Comparison of ENCODE assay signal across 2 cellular contexts in the genomic region with DNA sequence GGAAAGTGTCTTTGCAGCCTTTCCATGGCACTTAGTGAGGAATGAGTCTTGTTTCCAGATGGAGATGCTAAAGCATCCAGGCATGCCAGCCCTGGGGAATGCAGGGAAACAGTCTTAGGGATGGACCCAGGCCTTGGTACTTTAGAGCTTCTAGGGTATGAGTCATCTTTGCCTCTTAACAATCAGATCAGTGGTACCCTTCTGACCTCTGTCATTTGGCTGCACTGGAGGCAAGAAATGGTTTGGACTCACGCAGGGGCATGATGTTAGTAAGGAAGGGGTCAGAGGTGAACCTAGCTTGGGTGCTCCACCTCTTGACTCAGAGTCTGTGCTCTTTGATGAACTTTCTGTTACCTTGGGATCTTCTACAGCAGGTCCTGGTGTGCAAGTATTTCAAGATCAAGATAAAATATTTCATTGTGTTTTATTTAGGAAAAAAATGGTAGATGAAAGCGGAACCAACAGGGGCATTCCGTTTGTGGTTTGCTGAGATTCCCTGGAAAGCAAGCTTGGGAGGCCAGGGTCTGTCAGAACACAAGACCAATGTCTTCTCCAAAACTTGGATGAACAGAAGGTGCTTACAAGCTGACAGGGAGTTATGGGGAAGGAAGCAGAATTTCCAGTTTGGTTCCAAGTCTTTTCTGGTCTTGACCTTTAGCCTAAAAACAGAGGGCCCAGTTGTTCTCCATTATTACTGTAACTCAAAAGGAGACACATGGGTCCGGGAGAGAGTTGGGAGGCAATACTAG.
TF ChIP-seq lines count a peak whose summit lies in the region.

No MANE protein-coding gene starts in this region.

TF ChIP-seq in K562, 482 proteins besides CTCF, POLR2A, EP300 and RAD21 (continued from another document):
- no peak for TF ChIP-seq ZNF507 (tag; conservative IDR thresholded peaks at IDR 0.05)
- no peak for TF ChIP-seq NR2C2 (CRISPR knock-in tag; IDR thresholded peaks at IDR 0.05)
- 0 out of 2 replicates have a peak, but pooled peaks have one; percentile 14 for TF ChIP-seq NR2C2 (tag; IDR thresholded peaks at IDR 0.05)
- TF ChIP-seq ZNF239 (CRISPR knock-in tag; IDR thresholded peaks at IDR 0.05): no peak
- TF ChIP-seq, protein P1, sequence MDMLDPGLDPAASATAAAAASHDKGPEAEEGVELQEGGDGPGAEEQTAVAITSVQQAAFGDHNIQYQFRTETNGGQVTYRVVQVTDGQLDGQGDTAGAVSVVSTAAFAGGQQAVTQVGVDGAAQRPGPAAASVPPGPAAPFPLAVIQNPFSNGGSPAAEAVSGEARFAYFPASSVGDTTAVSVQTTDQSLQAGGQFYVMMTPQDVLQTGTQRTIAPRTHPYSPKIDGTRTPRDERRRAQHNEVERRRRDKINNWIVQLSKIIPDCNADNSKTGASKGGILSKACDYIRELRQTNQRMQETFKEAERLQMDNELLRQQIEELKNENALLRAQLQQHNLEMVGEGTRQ (CRISPR knock-in tag; IDR thresholded peaks at IDR 0.05): no peak
- no peak for TF ChIP-seq NFATC3 (IDR thresholded peaks at IDR 0.05)
- TF ChIP-seq NR2C1 (IDR thresholded peaks at IDR 0.05): no peak
- peak; percentile 48; the same call in 1 of the 2 replicates for TF ChIP-seq NR2C1 (tag; IDR thresholded peaks at IDR 0.05)
- peak; percentile 77 for TF ChIP-seq JUND (IDR thresholded peaks at IDR 0.05; ENCODE audit: borderline replicate concordance, low read depth, low read length)
- TF ChIP-seq JUND (tag; IDR thresholded peaks at IDR 0.05; ENCODE audit: borderline replicate concordance, low read depth, low read length): peak; percentile 58; the same call in 2 of the 3 replicates
- no peak for TF ChIP-seq LEF1 (IDR thresholded peaks at IDR 0.05)
- TF ChIP-seq, protein P2, sequence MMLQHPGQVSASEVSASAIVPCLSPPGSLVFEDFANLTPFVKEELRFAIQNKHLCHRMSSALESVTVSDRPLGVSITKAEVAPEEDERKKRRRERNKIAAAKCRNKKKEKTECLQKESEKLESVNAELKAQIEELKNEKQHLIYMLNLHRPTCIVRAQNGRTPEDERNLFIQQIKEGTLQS (IDR thresholded peaks at IDR 0.05): peak; percentile 70
- TF ChIP-seq, protein P2 (CRISPR knock-in tag; conservative IDR thresholded peaks at IDR 0.05): no peak
- no peak for TF ChIP-seq L3MBTL2 (IDR thresholded peaks at IDR 0.05)
- 0 out of 2 replicates have a peak, but pooled peaks have one; percentile 18 for TF ChIP-seq JUNB (CRISPR knock-in tag; conservative IDR thresholded peaks at IDR 0.05)
- no peak for TF ChIP-seq KAT2B (IDR thresholded peaks at IDR 0.05; ENCODE audit: low read depth, low read length)
- TF ChIP-seq CREM (IDR thresholded peaks at IDR 0.05; ENCODE audit: low read depth): no peak
- TF ChIP-seq XRCC3 (IDR thresholded peaks at IDR 0.05): no peak
- TF ChIP-seq DACH1 (IDR thresholded peaks at IDR 0.05; ENCODE audit: partially characterized antibody): no peak
- 0 out of 4 replicates have a peak, but pooled peaks of 1 of the 2 experiments have one; percentile 13 for TF ChIP-seq NRF1 (conservative IDR thresholded peaks at IDR 0.05 in 1 of 2, IDR thresholded peaks at IDR 0.05 in 1 of 2)
- no peak for TF ChIP-seq BCOR (IDR thresholded peaks at IDR 0.05)
- no peak for TF ChIP-seq CBX1 (IDR thresholded peaks at IDR 0.05; ENCODE audit: low read depth)
TF ChIP-seq in K562: peak in this region for 7.

TF ChIP-seq in HepG2, 621 proteins besides CTCF, POLR2A, EP300 and RAD21 (continued from another document and continues in another):
- TF ChIP-seq, protein P3, sequence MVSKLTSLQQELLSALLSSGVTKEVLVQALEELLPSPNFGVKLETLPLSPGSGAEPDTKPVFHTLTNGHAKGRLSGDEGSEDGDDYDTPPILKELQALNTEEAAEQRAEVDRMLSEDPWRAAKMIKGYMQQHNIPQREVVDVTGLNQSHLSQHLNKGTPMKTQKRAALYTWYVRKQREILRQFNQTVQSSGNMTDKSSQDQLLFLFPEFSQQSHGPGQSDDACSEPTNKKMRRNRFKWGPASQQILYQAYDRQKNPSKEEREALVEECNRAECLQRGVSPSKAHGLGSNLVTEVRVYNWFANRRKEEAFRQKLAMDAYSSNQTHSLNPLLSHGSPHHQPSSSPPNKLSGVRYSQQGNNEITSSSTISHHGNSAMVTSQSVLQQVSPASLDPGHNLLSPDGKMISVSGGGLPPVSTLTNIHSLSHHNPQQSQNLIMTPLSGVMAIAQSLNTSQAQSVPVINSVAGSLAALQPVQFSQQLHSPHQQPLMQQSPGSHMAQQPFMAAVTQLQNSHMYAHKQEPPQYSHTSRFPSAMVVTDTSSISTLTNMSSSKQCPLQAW (CRISPR knock-in tag; IDR thresholded peaks at IDR 0.05): no peak
- TF ChIP-seq, protein P4, sequence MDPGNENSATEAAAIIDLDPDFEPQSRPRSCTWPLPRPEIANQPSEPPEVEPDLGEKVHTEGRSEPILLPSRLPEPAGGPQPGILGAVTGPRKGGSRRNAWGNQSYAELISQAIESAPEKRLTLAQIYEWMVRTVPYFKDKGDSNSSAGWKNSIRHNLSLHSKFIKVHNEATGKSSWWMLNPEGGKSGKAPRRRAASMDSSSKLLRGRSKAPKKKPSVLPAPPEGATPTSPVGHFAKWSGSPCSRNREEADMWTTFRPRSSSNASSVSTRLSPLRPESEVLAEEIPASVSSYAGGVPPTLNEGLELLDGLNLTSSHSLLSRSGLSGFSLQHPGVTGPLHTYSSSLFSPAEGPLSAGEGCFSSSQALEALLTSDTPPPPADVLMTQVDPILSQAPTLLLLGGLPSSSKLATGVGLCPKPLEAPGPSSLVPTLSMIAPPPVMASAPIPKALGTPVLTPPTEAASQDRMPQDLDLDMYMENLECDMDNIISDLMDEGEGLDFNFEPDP (CRISPR knock-in tag; conservative IDR thresholded peaks at IDR 0.05): no peak
- TF ChIP-seq ZNF841 (CRISPR knock-in tag; IDR thresholded peaks at IDR 0.05; ENCODE audit: borderline replicate concordance) (no peak), TCF7 (IDR thresholded peaks at IDR 0.05; ENCODE audit: low read depth) (no peak), NCOA2 (CRISPR knock-in tag; IDR thresholded peaks at IDR 0.05) (no peak), ZFP41 (CRISPR knock-in tag; IDR thresholded peaks at IDR 0.05; ENCODE audit: borderline replicate concordance) (no peak), HOXD1 (CRISPR knock-in tag; IDR thresholded peaks at IDR 0.05) (no peak), JUNB (CRISPR knock-in tag; IDR thresholded peaks at IDR 0.05; ENCODE audit: borderline replicate concordance) (no peak), SAP130 (CRISPR knock-in tag; IDR thresholded peaks at IDR 0.05; ENCODE audit: low read depth) (peak; percentile 30; the same call in 1 of the 2 replicates), ATRX (CRISPR knock-in tag; IDR thresholded peaks at IDR 0.05; ENCODE audit: borderline replicate concordance) (no peak), SCMH1 (CRISPR knock-in tag; IDR thresholded peaks at IDR 0.05; ENCODE audit: borderline replicate concordance) (no peak), HDAC6 (IDR thresholded peaks at IDR 0.05; ENCODE audit: low read depth, low read length) (no peak), CCAR2 (optimal IDR thresholded peaks at IDR 0.05; ENCODE audit: low read depth, low read length) (no peak), NFRKB (IDR thresholded peaks at IDR 0.05) (no peak), ISX (CRISPR knock-in tag; conservative IDR thresholded peaks at IDR 0.05) (no peak)
- TF ChIP-seq, protein P2 (CRISPR knock-in tag; IDR thresholded peaks at IDR 0.05): 0 out of 2 replicates have a peak, but pooled peaks have one; percentile 24
- TF ChIP-seq, protein P5, sequence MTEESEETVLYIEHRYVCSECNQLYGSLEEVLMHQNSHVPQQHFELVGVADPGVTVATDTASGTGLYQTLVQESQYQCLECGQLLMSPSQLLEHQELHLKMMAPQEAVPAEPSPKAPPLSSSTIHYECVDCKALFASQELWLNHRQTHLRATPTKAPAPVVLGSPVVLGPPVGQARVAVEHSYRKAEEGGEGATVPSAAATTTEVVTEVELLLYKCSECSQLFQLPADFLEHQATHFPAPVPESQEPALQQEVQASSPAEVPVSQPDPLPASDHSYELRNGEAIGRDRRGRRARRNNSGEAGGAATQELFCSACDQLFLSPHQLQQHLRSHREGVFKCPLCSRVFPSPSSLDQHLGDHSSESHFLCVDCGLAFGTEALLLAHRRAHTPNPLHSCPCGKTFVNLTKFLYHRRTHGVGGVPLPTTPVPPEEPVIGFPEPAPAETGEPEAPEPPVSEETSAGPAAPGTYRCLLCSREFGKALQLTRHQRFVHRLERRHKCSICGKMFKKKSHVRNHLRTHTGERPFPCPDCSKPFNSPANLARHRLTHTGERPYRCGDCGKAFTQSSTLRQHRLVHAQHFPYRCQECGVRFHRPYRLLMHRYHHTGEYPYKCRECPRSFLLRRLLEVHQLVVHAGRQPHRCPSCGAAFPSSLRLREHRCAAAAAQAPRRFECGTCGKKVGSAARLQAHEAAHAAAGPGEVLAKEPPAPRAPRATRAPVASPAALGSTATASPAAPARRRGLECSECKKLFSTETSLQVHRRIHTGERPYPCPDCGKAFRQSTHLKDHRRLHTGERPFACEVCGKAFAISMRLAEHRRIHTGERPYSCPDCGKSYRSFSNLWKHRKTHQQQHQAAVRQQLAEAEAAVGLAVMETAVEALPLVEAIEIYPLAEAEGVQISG (CRISPR knock-in tag; IDR thresholded peaks at IDR 0.05): no peak
- TF ChIP-seq, protein P6, sequence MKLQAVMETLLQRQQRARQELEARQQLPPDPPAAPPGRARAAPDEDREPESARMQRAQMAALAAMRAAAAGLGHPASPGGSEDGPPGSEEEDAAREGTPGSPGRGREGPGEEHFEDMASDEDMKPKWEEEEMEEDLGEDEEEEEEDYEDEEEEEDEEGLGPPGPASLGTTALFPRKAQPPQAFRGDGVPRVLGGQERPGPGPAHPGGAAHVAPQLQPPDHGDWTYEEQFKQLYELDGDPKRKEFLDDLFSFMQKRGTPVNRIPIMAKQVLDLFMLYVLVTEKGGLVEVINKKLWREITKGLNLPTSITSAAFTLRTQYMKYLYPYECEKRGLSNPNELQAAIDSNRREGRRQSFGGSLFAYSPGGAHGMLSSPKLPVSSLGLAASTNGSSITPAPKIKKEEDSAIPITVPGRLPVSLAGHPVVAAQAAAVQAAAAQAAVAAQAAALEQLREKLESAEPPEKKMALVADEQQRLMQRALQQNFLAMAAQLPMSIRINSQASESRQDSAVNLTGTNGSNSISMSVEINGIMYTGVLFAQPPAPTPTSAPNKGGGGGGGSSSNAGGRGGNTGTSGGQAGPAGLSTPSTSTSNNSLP (IDR thresholded peaks at IDR 0.05; ENCODE audit: low read depth, low read length): no peak
- TF ChIP-seq, protein P7, sequence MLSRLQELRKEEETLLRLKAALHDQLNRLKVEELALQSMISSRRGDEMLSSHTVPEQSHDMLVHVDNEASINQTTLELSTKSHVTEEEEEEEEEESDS (CRISPR knock-in tag; IDR thresholded peaks at IDR 0.05; ENCODE audit: borderline replicate concordance): no peak
- TF ChIP-seq, protein P8, sequence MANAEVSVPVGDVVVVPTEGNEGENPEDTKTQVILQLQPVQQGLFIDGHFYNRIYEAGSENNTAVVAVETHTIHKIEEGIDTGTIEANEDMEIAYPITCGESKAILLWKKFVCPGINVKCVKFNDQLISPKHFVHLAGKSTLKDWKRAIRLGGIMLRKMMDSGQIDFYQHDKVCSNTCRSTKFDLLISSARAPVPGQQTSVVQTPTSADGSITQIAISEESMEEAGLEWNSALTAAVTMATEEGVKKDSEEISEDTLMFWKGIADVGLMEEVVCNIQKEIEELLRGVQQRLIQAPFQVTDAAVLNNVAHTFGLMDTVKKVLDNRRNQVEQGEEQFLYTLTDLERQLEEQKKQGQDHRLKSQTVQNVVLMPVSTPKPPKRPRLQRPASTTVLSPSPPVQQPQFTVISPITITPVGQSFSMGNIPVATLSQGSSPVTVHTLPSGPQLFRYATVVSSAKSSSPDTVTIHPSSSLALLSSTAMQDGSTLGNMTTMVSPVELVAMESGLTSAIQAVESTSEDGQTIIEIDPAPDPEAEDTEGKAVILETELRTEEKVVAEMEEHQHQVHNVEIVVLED (CRISPR knock-in tag; IDR thresholded peaks at IDR 0.05; ENCODE audit: borderline replicate concordance): no peak
